In the genomic region with DNA sequence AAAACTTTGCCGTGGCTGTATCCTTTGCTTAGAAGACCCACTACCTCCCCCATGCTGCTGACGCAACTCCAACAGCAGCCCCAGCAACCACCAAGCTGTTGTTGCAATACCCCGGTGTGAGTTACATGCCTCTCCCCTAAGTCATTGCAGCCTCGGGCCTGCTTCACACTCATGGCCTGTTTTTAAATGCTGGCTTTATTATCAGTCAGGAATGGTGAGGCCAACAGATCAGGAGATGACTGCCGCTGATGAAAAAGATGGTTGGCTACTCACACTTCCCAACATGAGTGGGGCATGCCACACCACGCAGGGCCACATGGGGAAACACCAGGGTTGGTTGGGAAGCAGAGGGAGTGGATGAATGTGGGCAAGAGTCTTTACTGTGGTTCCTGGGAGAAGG, we compare ENCODE assay signal across 15 cellular contexts.
DNase-seq lines count a peak whose midpoint lies in the region; ATAC-seq and TF ChIP-seq lines count a peak whose summit lies in the region.
"Had no signal": no experiment of that assay in that cellular context is flagged by ENCODE, and none has a peak within 500 bp of the region (broad histone marks: within the 10 kb centered on the region; RNA-seq: fewer than 3 reads in every experiment).

No MANE protein-coding gene starts in this region.

- no peak for TF ChIP-seq POLR2A in IMR-90 (IDR thresholded peaks at IDR 0.05; ENCODE audit: low read depth, low read length)

- dilution Hi-C loops in IMR-90 (cut with HindIII; ENCODE audit: low sequenced_read_pairs, unreplicated experiment): no loop called here

- peak; percentile 31 for DNase-seq in BJ (ENCODE audit: low read depth)
- DNase-seq in IMR-90: peak; percentile 79
- peak; percentile 16 for DNase-seq in amniotic stem cell (lab: John Stamatoyannopoulos, UW)
- peak; percentile 81 for DNase-seq in iris pigment epithelial cell (ENCODE audit: low read depth)
- DNase-seq in NCI-H2107 treated with DMSO at 0.1 percent for 48 hours (lab: John Stamatoyannopoulos, UW; ENCODE audit: unreplicated experiment): no peak
- DNase-seq in activated CD4-positive, alpha-beta T cell treated with anti-CD3 and anti-CD28 coated beads for 4 hours: no peak
- no peak for DNase-seq in left ventricle myocardium inferior
- DNase-seq: activated B cell treated with CpG ODN at 0.5 μM for 24 hours; activated T-cell treated with anti-CD3 and anti-CD28 coated beads, Interleukin-2, amount 50 U/mL, for 24 hours; CD8-positive, alpha-beta memory T cell; NCI-H748 treated with DMSO at 0.1 percent for 48 hours; SK-N-SH; stomach had no signal

- no peak overlapping the region for H2BK20ac ChIP-seq in IMR-90 (ENCODE audit: low read depth, low read length)

- H3K9me3 ChIP-seq in IMR-90 (ENCODE audit: control insufficient read depth, insufficient read depth, low read length) (no peaks in the 10 kb centered on the region), left ventricle myocardium inferior (replicated peaks) (peaks cover 6% of the 10 kb centered on the region)
- H3K9me3 ChIP-seq: body of pancreas, SK-N-SH had no signal

- H3K4me1 ChIP-seq in IMR-90 (ENCODE audit: control insufficient read depth, insufficient read depth, low read length) (no peaks in the 10 kb centered on the region), left ventricle myocardium inferior (no peaks in the 10 kb centered on the region)
- H3K4me1 ChIP-seq: body of pancreas, stomach had no signal

- H3K4me3 ChIP-seq in BJ (ENCODE audit: low read depth, low read length): no peak overlapping the region
- no peak overlapping the region for H3K4me3 ChIP-seq in IMR-90 (ENCODE audit: insufficient read depth, low read depth, low read length)
- no peak overlapping the region for H3K4me3 ChIP-seq in left ventricle myocardium inferior
- H3K4me3 ChIP-seq: body of pancreas, stomach had no signal

- H4K91ac ChIP-seq in IMR-90 (ENCODE audit: insufficient read depth, low read depth, low read length): no peak overlapping the region; the same call in 1 of the 2 replicates

- no peak overlapping the region for H3K4ac ChIP-seq in IMR-90 (ENCODE audit: low read depth, low read length)

- in situ Hi-C loops in IMR-90 (cut with MboI; ENCODE audit: low sequenced_read_pairs): no loop called here

- H3K27ac ChIP-seq in IMR-90 (ENCODE audit: insufficient read depth, low read length) (no peak overlapping the region; the same call in 1 of the 2 replicates), left ventricle myocardium inferior (replicated peaks) (no peak overlapping the region)
- H3K27ac ChIP-seq: body of pancreas, stomach had no signal

- no peaks in the 10 kb centered on the region for H3K9me1 ChIP-seq in IMR-90 (ENCODE audit: insufficient read depth, low read length)

- H2AK9ac ChIP-seq in IMR-90 (replicated peaks; ENCODE audit: low read depth, low read length, poor library complexity): no peak overlapping the region

- no peak for TF ChIP-seq RAD21 in IMR-90 (IDR thresholded peaks at IDR 0.05; ENCODE audit: low read length)

- no CpG with 5 or more reads among the region's 6 CpGs for WGBS in IMR-90 (ENCODE audit: extremely low coverage in 2 of 2, insufficient read length in 1 of 2), 2 experiments

- BruUV-seq in IMR-90 (replicated peaks; lab: Mats Ljungman, UMichigan): no TSS peak

- CTCF ChIA-PET in BJ (lab: Yijun Ruan, JAX) (interaction anchor here (0.9 kb wide), 1 partner anchor 11 kb away, joined by 3 read pairs; no protein-coding TSS in a partner anchor), IMR-90 (lab: Yijun Ruan, JAX) (no interaction called here)

- TF ChIP-seq CTCF in BJ (IDR thresholded peaks at IDR 0.05; ENCODE audit: insufficient read depth, low read depth, low read length) (no peak), IMR-90 (conservative IDR thresholded peaks at IDR 0.05; ENCODE audit: low read depth, low read length) (no peak), left ventricle myocardium inferior (IDR thresholded peaks at IDR 0.05; ENCODE audit: borderline replicate concordance) (no peak)

- no peak overlapping the region for H3K18ac ChIP-seq in IMR-90 (ENCODE audit: low read depth, low read length)

- peak overlapping the region; percentile 56 for H2AFZ ChIP-seq in IMR-90 (replicated peaks; ENCODE audit: low read length, poor library complexity)

- H2AK5ac ChIP-seq in IMR-90 (ENCODE audit: low read depth, low read length): no peak overlapping the region

- H4K5ac ChIP-seq in IMR-90 (ENCODE audit: low read depth, low read length): no peak overlapping the region

- H3K56ac ChIP-seq in IMR-90 (ENCODE audit: extremely low read depth, insufficient read depth, low read length): no peak overlapping the region

- H3K9ac ChIP-seq in IMR-90 (ENCODE audit: low read depth, low read length): no peak overlapping the region
- H3K9ac ChIP-seq: SK-N-SH had no signal

- peak overlapping the region; percentile 57 for H2BK5ac ChIP-seq in IMR-90 (ENCODE audit: low read depth, low read length, poor library complexity, severe bottlenecking)

- H3K14ac ChIP-seq in IMR-90 (replicated peaks; ENCODE audit: low read depth, low read length): no peak overlapping the region

- no peak overlapping the region; a peak in 1 of 4 replicates for H4K8ac ChIP-seq in IMR-90 (ENCODE audit: low read depth in 2 of 2, low read length in 2 of 2)

- intact Hi-C loops in IMR-90 (cut with micrococcal nuclease): no loop called here
- intact Hi-C loops in left ventricle myocardium inferior (cut with micrococcal nuclease): no loop called here

- no peak overlapping the region; the same call in 2 of the 3 replicates for H2BK15ac ChIP-seq in IMR-90 (ENCODE audit: low read depth, low read length)

- no peaks in the 10 kb centered on the region for H3K36me3 ChIP-seq in BJ (ENCODE audit: control insufficient read depth, insufficient read depth, low read length)
- H3K36me3 ChIP-seq in IMR-90 (ENCODE audit: control insufficient read depth, insufficient read depth, low read length): no peaks in the 10 kb centered on the region
- H3K36me3 ChIP-seq in left ventricle myocardium inferior: no peaks in the 10 kb centered on the region
- H3K36me3 ChIP-seq: stomach had no signal

- ATAC-seq in IMR-90 (ENCODE audit: low read depth): peak; percentile 67
- ATAC-seq in HG03175 (IDR thresholded peaks at IDR 0.05; ENCODE audit: unreplicated experiment): no peak
- ATAC-seq: body of pancreas had no signal

- H3K79me1 ChIP-seq in IMR-90 (ENCODE audit: low read depth in 1 of 2, low read length in 2 of 2): no peaks in the 10 kb centered on the region

- no peaks in the 10 kb centered on the region for H4K20me1 ChIP-seq in IMR-90 (ENCODE audit: insufficient read depth, low read length)

- H3K23ac ChIP-seq in IMR-90 (ENCODE audit: low read depth, low read length): no peak overlapping the region

- H3K27me3 ChIP-seq in BJ (ENCODE audit: control insufficient read depth, insufficient read depth, low read length) (no peaks in the 10 kb centered on the region; the same call in 1 of the 2 replicates), IMR-90 (ENCODE audit: control insufficient read depth, insufficient read depth, low read length) (0 out of 2 replicates have a peak, but pooled peaks cover 2% of the 10 kb centered on the region), left ventricle myocardium inferior (ENCODE audit: low read depth) (peaks cover 27% of the 10 kb centered on the region)
- H3K27me3 ChIP-seq: body of pancreas had no signal

- no peak overlapping the region for H3K4me2 ChIP-seq in IMR-90 (ENCODE audit: low read depth, low read length)
- H3K4me2 ChIP-seq: SK-N-SH had no signal

- no peak overlapping the region for H2BK120ac ChIP-seq in IMR-90 (ENCODE audit: low read depth, low read length)

- POLR2A ChIA-PET in BJ (lab: Charles Lee): no interaction called here
- POLR2A ChIA-PET in IMR-90 (lab: Charles Lee; ENCODE audit: unreplicated experiment): no interaction called here

TF ChIP-seq in IMR-90, 13 proteins besides CTCF, POLR2A, EP300 and RAD21:
- TF ChIP-seq NFE2L2 (IDR thresholded peaks at IDR 0.05; ENCODE audit: low read depth, low read length) (no peak), BHLHE40 (IDR thresholded peaks at IDR 0.05; ENCODE audit: low read depth, low read length) (no peak), CEBPB (IDR thresholded peaks at IDR 0.05; ENCODE audit: low read depth, low read length) (peak; percentile 94), FOS (IDR thresholded peaks at IDR 0.05; ENCODE audit: low read depth, low read length) (no peak), RFX5 (IDR thresholded peaks at IDR 0.05; ENCODE audit: low read depth, low read length) (no peak), SMC3 (IDR thresholded peaks at IDR 0.05; ENCODE audit: low read depth, low read length) (no peak), CHD1 (IDR thresholded peaks at IDR 0.05; ENCODE audit: low read depth, low read length) (no peak)
- TF ChIP-seq, protein P1, sequence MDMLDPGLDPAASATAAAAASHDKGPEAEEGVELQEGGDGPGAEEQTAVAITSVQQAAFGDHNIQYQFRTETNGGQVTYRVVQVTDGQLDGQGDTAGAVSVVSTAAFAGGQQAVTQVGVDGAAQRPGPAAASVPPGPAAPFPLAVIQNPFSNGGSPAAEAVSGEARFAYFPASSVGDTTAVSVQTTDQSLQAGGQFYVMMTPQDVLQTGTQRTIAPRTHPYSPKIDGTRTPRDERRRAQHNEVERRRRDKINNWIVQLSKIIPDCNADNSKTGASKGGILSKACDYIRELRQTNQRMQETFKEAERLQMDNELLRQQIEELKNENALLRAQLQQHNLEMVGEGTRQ (IDR thresholded peaks at IDR 0.05; ENCODE audit: low read depth, low read length): no peak

Comparison
In these comparisons a context has a peak if more than half of its experiments do, and no peak if none do; other contexts are left out.
1. DNase-seq: peak in BJ (single experiment), IMR-90 (single experiment), amniotic stem cell (single experiment) and iris pigment epithelial cell (single experiment); none in NCI-H2107 treated with DMSO at 0.1 percent for 48 hours (single experiment), activated CD4-positive, alpha-beta T cell treated with anti-CD3 and anti-CD28 coated beads for 4 hours (0 of 2) and left ventricle myocardium inferior (single experiment).